ENCODE assay signal across 16 cellular contexts in the genomic region with DNA sequence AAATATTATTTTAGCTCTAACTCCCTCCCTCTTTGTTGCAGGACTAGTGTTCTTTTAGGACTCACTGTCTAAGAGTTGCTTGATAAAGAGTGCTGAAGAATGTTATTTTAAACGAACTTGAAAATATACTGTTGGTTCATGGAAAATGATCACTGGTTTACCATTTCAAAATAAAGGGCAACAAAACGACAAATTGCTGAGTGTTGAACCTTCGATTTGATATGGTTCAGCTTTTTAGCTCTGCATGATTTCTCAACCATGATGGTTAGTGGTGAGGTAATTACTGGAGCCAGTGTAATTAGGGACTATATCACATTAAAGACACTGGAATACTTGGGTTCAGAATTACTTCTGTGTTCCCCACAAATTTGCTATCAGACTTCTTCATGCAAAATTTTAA.
DNase-seq lines count a peak whose midpoint lies in the region; ATAC-seq and TF ChIP-seq lines count a peak whose summit lies in the region.
"Had no signal": no experiment of that assay in that cellular context is flagged by ENCODE, and none has a peak within 500 bp of the region (broad histone marks: within the 10 kb centered on the region; RNA-seq: fewer than 3 reads in every experiment).

No MANE protein-coding gene starts in this region.

- H3K79me2 ChIP-seq in Karpas-422 (ENCODE audit: low read length) = no peaks in the 10 kb centered on the region

- no peaks in the 10 kb centered on the region for H3K27me3 ChIP-seq in Karpas-422 (ENCODE audit: low read length)
- H3K27me3 ChIP-seq in HAP-1 (ENCODE audit: low read depth) = peaks cover 9% of the 10 kb centered on the region; the same call in 1 of the 2 replicates

- no peaks in the 10 kb centered on the region for H4K20me1 ChIP-seq in Karpas-422 (ENCODE audit: insufficient read depth, low read depth, low read length)

- no peak for TF ChIP-seq CTCF in chondrocyte (IDR thresholded peaks at IDR 0.05)

- in situ Hi-C loops in HAP-1 (cut with MboI; ENCODE audit: low sequenced_read_pairs) = no loop called here

- H3K36me3 ChIP-seq in Karpas-422 (ENCODE audit: insufficient read depth, low read length) (no peaks in the 10 kb centered on the region), SK-N-MC (ENCODE audit: insufficient read depth, low read length) (no peaks in the 10 kb centered on the region), HAP-1 (replicated peaks) (no peaks in the 10 kb centered on the region)

- no peak overlapping the region for H3K27ac Mint-ChIP-seq in chondrocyte (ENCODE audit: unreplicated experiment)
- H3K27ac Mint-ChIP-seq: B cell, H9 had no signal

- peaks cover 24% of the 10 kb centered on the region for H3K4me1 Mint-ChIP-seq in chondrocyte (ENCODE audit: low read depth)
- H3K4me1 Mint-ChIP-seq: B cell had no signal

- no peak overlapping the region for H3K27ac ChIP-seq in Karpas-422 (ENCODE audit: low read length)
- peak overlapping the region; percentile 76; the same call in 1 of the 2 replicates for H3K27ac ChIP-seq in SK-N-MC
- H3K27ac ChIP-seq: PC-9 had no signal

- H3K9me3 ChIP-seq in Karpas-422 (ENCODE audit: low read length) (no peaks in the 10 kb centered on the region), SK-N-MC (ENCODE audit: low read depth, low read length) (no peaks in the 10 kb centered on the region), HAP-1 (no peaks in the 10 kb centered on the region)

- ATAC-seq in HG03354 (IDR thresholded peaks at IDR 0.05; ENCODE audit: poor library complexity, severe bottlenecking, unreplicated experiment) = no peak

- H3K4me3 ChIP-seq in Karpas-422 (ENCODE audit: low read length) (no peak overlapping the region), SK-N-MC (peak overlapping the region; percentile 59), HAP-1 (no peak overlapping the region)
- H3K4me3 ChIP-seq: PC-9 had no signal

- no peaks in the 10 kb centered on the region for H3K9me3 Mint-ChIP-seq in chondrocyte (ENCODE audit: low read depth)
- H3K9me3 Mint-ChIP-seq: H9 had no signal

- H3K9me2 ChIP-seq in Karpas-422 (replicated peaks; ENCODE audit: insufficient read depth, low read length) = no peaks in the 10 kb centered on the region

- no peak overlapping the region for H3K4me2 ChIP-seq in Karpas-422 (ENCODE audit: low read depth, low read length, poor library complexity, severe bottlenecking)
- H3K4me2 ChIP-seq: PC-9 had no signal

- no peaks in the 10 kb centered on the region for H3K4me1 ChIP-seq in Karpas-422 (ENCODE audit: low read length)
- H3K4me1 ChIP-seq in HAP-1 = no peaks in the 10 kb centered on the region

- H3K4me3 Mint-ChIP-seq in chondrocyte (ENCODE audit: unreplicated experiment) = no peak overlapping the region
- H3K4me3 Mint-ChIP-seq: B cell, H9 had no signal

- DNase-seq in Karpas-422 (peak; percentile 7), SK-N-MC (ENCODE audit: low read depth, low spot score) (no peak), kidney glomerular epithelial cell (lab: John Stamatoyannopoulos, UW) (peak; percentile 29), chondrocyte (ENCODE audit: low spot score) (no peak), HAP-1 (ENCODE audit: low spot score in 2 of 2) (no peak), DMS 273 treated with DMSO at 0.1 percent for 48 hours (lab: John Stamatoyannopoulos, UW) (no peak)
- DNase-seq: H9, MM.1S, NCI-H1105 treated with DMSO at 0.1 percent for 48 hours, NCI-H1694, NCI-H2107, NCI-H226, NCI-H524, PC-9 had no signal

- H3K9ac ChIP-seq in Karpas-422 (ENCODE audit: low read length) (no peak overlapping the region), SK-N-MC (ENCODE audit: insufficient read length) (no peak overlapping the region)

- no peak overlapping the region for H2AFZ ChIP-seq in Karpas-422 (ENCODE audit: low read length)
- H2AFZ ChIP-seq: PC-9 had no signal

- H3K36me3 Mint-ChIP-seq in chondrocyte (ENCODE audit: low read depth) = no peaks in the 10 kb centered on the region

- H3K27me3 Mint-ChIP-seq in chondrocyte (ENCODE audit: low read depth) = no peaks in the 10 kb centered on the region
- H3K27me3 Mint-ChIP-seq: B cell had no signal

Comparison
In these comparisons a context has a peak if more than half of its experiments do, and no peak if none do; other contexts are left out.
1. DNase-seq: peak in Karpas-422 (single experiment) and kidney glomerular epithelial cell (single experiment); none in SK-N-MC (single experiment), chondrocyte (single experiment), HAP-1 (0 of 2) and DMS 273 treated with DMSO at 0.1 percent for 48 hours (single experiment).